14 cellular contexts compared by ENCODE assay signal in the genomic region with DNA sequence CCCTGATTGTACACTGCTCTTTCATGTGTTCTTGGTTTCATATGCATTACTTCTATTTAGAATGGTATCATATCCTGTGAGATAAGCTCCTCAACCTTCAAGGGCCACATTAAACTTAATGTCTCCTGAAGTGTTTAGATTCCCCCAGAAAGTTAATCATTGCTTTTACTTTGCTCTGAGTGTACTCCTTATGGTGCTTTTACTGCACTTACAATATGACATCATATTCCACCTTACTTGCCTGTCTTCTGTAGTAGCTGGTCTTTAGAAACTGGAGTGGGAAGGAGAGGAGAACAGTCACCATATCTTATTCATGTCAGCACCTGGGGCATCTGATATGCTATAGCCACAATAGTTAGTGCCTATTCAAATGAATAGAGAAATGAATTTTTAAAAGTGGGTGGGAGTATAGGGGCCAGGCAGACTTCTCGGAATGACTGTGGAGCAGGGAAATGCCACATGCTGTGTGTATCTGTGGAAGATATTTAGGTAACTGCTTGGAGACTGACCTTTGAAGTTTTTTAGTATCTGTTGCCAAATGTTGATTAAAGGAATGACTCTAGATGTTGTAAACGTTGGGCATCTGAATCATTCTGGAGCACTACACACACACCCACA. TPM values are rescaled to one million over a fixed set of nuclear protein-coding genes. Genes with fewer than 3 reads are reported as not detected.
A peak's percentile ranks its signal among the peaks of the same experiment; 100 is the strongest.
DNase-seq lines count a peak whose midpoint lies in the region; ATAC-seq and TF ChIP-seq lines count a peak whose summit lies in the region.
"Had no signal": no experiment of that assay in that cellular context is flagged by ENCODE, and none has a peak within 500 bp of the region (broad histone marks: within the 10 kb centered on the region; RNA-seq: fewer than 3 reads in every experiment).

No MANE protein-coding gene starts in this region.

- TF ChIP-seq CTCF in GM10248 (IDR thresholded peaks at IDR 0.05; ENCODE audit: control extremely low read depth, extremely low read depth, low read depth, missing control alignments) (no peak), coronary artery (IDR thresholded peaks at IDR 0.05) (no peak)

- POLR2A ChIA-PET in GM10248 (lab: Yijun Ruan, JAX) = no interaction called here

- no peak overlapping the region for H3K4me3 ChIP-seq in coronary artery
- H3K4me3 ChIP-seq: BLaER1 treated with 17β-estradiol and CSF1 and Interleukin-3, amounts not matched to agents 10 nM and 100 nM; testis had no signal

- H3K27ac ChIP-seq in coronary artery = no peak overlapping the region
- H3K27ac ChIP-seq: BLaER1 treated with 17β-estradiol and CSF1 and Interleukin-3, amounts not matched to agents 10 nM and 100 nM; VCaP had no signal

- CTCF ChIA-PET in GM10248 (lab: Yijun Ruan, JAX) = interaction anchor here (1.0 to 2.1 kb wide), 5 partner anchors 9 to 144 kb away, joined by 3 to 5 read pairs (median 3); no protein-coding TSS in a partner anchor

- ATAC-seq in GM18498 (IDR thresholded peaks at IDR 0.05; ENCODE audit: unreplicated experiment) (peak; percentile 67), GM19035 (IDR thresholded peaks at IDR 0.05; ENCODE audit: unreplicated experiment) (peak; percentile 68), HG02678 (IDR thresholded peaks at IDR 0.05; ENCODE audit: unreplicated experiment) (peak; percentile 89), HG03460 (IDR thresholded peaks at IDR 0.05; ENCODE audit: unreplicated experiment) (peak; percentile 76)
- ATAC-seq: naive thymus-derived CD4-positive, alpha-beta T cell had no signal

- DNase-seq in NCI-H69 (lab: John Stamatoyannopoulos, UW) (no peak), GM10248 (ENCODE audit: extremely low spot score) (no peak), ureter (ENCODE audit: low spot score) (no peak), coronary artery (ENCODE audit: low spot score) (no peak)
- DNase-seq: amniotic stem cell; naive thymus-derived CD4-positive, alpha-beta T cell; NCI-H1930; testis had no signal

RNA-seq across cellular contexts. Expression of a gene that starts 40.2 kb away (rescaled TPM):
- total RNA-seq in ureter = 9.5 TPM
